12 cellular contexts compared by ENCODE assay signal in the genomic region with DNA sequence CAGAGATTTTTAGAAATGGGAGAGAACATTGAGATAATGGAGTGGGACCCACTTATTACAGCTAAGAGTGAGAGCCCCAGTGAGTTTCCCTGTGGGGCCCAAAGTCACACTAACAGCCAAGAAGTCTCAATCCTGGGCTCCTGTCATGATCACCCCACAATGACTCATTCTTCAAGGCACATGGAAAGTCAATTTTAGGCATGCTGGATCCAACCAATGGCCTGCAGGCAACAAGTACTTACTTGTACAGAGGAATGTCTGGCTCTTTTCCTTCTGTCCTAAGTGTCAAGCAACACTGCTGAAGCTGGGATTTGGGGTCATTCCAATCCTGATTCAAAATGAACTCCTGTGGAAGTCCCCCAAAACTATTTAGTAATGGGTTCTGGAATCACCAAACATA.
DNase-seq lines count a peak whose midpoint lies in the region; TF ChIP-seq lines count a peak whose summit lies in the region.
"Had no signal": no experiment of that assay in that cellular context is flagged by ENCODE, and none has a peak within 500 bp of the region (broad histone marks: within the 10 kb centered on the region; RNA-seq: fewer than 3 reads in every experiment).

No MANE protein-coding gene starts in this region.

- intact Hi-C loops in prostate gland (cut with DNase I) = no loop called here

- TF ChIP-seq CTCF in fibroblast of the aortic adventitia (IDR thresholded peaks at IDR 0.05; ENCODE audit: insufficient read depth, low read length) = no peak
- no peak for TF ChIP-seq CTCF in prostate gland (IDR thresholded peaks at IDR 0.05)

- H3K36me3 ChIP-seq in prostate gland = peaks cover 0 to 6% of the 10 kb centered on the region in 2 donors

- no peak overlapping the region for H3K4me3 ChIP-seq in fibroblast of the aortic adventitia (ENCODE audit: low read depth, low read length)
- H3K4me3 ChIP-seq in prostate gland = no peak overlapping the region
- H3K4me3 ChIP-seq: body of pancreas, esophagus muscularis mucosa, upper lobe of left lung had no signal

- no peak overlapping the region for H3K27ac ChIP-seq in prostate gland
- H3K27ac ChIP-seq: body of pancreas, esophagus muscularis mucosa, upper lobe of left lung had no signal

- H3K9me3 ChIP-seq in prostate gland = no peaks in the 10 kb centered on the region
- H3K9me3 ChIP-seq: body of pancreas, esophagus muscularis mucosa, upper lobe of left lung had no signal

- H3K27me3 ChIP-seq in prostate gland (replicated peaks; ENCODE audit: insufficient read depth) = no peaks in the 10 kb centered on the region
- H3K27me3 ChIP-seq: body of pancreas, esophagus muscularis mucosa, upper lobe of left lung had no signal

- no peak for TF ChIP-seq POLR2A in prostate gland (IDR thresholded peaks at IDR 0.05)

- no peaks in the 10 kb centered on the region for H3K4me1 ChIP-seq in prostate gland (replicated peaks)
- H3K4me1 ChIP-seq: body of pancreas, upper lobe of left lung had no signal

- DNase-seq in GM04504 (ENCODE audit: low read depth) (peak; percentile 31), RKO (ENCODE audit: low spot score) (peak; percentile 55), fibroblast of the aortic adventitia (ENCODE audit: low read depth) (peak; percentile 76), prostate gland (ENCODE audit: low spot score) (peak; percentile 8), NCI-H748 treated with DMSO at 0.1 percent for 48 hours (lab: John Stamatoyannopoulos, UW) (no peak), NCI-H2081 treated with DMSO at 0.1 percent for 48 hours (lab: John Stamatoyannopoulos, UW) (no peak), NCI-H1105 treated with DMSO at 0.1 percent for 48 hours (lab: John Stamatoyannopoulos, UW) (no peak), OCI-M2 (lab: John Stamatoyannopoulos, UW; ENCODE audit: unreplicated experiment) (no peak)
- DNase-seq: activated T-cell treated with anti-CD3 and anti-CD28 coated beads, Interleukin-2, amount 50 U/mL, for 1 hour; body of pancreas; upper lobe of left lung had no signal

Comparison
In these comparisons a context has a peak if more than half of its experiments do, and no peak if none do; other contexts are left out.
1. DNase-seq: peak in GM04504 (single experiment), RKO (single experiment), fibroblast of the aortic adventitia (single experiment) and prostate gland (single experiment); none in NCI-H748 treated with DMSO at 0.1 percent for 48 hours (single experiment), NCI-H2081 treated with DMSO at 0.1 percent for 48 hours (single experiment), NCI-H1105 treated with DMSO at 0.1 percent for 48 hours (single experiment) and OCI-M2 (single experiment).